ENCODE assay signal across 8 cellular contexts in the genomic region with DNA sequence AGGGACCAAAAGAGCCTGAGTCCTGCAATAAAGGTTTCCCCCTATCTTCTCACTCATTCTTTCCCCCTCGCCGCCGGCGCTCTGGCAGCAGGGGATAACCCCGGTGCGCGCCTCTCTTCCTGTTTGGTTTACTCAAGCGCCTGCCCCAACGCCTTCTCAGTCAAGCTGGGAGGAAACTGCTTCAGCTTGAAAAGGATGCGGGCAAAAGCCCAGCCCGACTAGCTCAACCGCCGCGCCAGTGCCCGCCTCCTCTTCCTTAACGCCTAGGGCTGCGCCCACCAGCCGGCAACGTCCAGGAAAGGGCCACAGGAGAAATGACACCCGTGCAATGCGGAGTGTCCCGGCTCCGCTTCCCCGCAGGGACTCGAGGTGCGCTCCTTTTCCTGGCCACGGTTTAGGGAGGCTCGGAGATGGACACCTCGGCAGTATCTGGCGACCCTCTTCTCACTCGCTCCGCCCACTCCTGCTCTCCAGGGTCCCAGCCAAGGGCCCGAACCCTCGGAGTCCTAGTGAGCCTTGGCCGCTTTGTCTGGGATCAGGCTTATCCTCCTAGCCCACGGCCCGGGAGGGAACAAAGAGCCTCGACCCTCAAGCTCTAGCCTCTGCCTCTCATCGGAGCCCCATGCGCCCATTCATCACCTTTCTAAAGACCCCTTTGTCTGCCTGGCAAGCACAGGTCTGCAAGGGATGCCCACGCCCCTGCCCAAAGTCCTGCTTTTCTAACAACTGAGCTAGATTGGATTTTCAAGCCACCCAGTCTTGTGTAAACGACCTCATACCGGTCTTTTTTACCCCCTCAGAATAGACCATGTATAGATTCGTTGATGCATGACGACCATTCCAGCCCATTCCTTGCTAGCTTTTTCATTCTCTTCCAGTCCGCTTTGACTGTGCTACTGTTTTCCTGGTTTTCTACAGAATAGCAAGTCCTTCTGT. TPM values are rescaled to one million over a fixed set of nuclear protein-coding genes. Genes with fewer than 3 reads are reported as not detected.
A peak's percentile ranks its signal among the peaks of the same experiment; 100 is the strongest.
DNase-seq lines count a peak whose midpoint lies in the region; ATAC-seq and TF ChIP-seq lines count a peak whose summit lies in the region.

No MANE protein-coding gene starts in this region.

- no peak for TF ChIP-seq EP300 in neural cell (conservative IDR thresholded peaks at IDR 0.05; ENCODE audit: poor library complexity, severe bottlenecking)

- H3K4me2 ChIP-seq in neural cell (ENCODE audit: low read length), result peak overlapping the region; percentile 35

- H3F3A ChIP-seq in neural cell (ENCODE audit: insufficient read depth, low read length, poor library complexity, severe bottlenecking), result no peaks in the 10 kb centered on the region

- H3K9me2 ChIP-seq in neural cell (ENCODE audit: insufficient read depth, low read length), result no peaks in the 10 kb centered on the region

- peak overlapping the region; percentile 62 for H3K27ac ChIP-seq in neural cell (ENCODE audit: low read length)

- no peaks in the 10 kb centered on the region for H3K9me3 ChIP-seq in NT2/D1 (ENCODE audit: insufficient read depth, low read length)
- H3K9me3 ChIP-seq in neural cell (ENCODE audit: low read length), result no peaks in the 10 kb centered on the region

- H3K4me1 ChIP-seq in NT2/D1 (ENCODE audit: insufficient read depth, insufficient read length), result no peaks in the 10 kb centered on the region

- H3K79me2 ChIP-seq in neural cell (replicated peaks; ENCODE audit: insufficient read depth, low read length), result peaks cover 45% of the 10 kb centered on the region

- H2AFZ ChIP-seq in neural cell (ENCODE audit: low read depth, low read length), result peak overlapping the region; percentile 81

- H4K20me1 ChIP-seq in neural cell (ENCODE audit: insufficient read depth), result no peaks in the 10 kb centered on the region

- peak overlapping the region; percentile 98 to 99 for H3K4me3 Mint-ChIP-seq in stimulated activated naive CD8-positive, alpha-beta T cell treated with anti-CD3 and anti-CD28 coated beads, Interleukin-15, amount 100 ng/mL, for 72 hours

- H3K27me3 ChIP-seq in NT2/D1 (ENCODE audit: insufficient read depth, insufficient read length) (peaks cover 52% of the 10 kb centered on the region), neural cell (ENCODE audit: insufficient read depth, low read depth, low read length) (no peaks in the 10 kb centered on the region)

- H3K4me3 ChIP-seq in AG09309 (ENCODE audit: control insufficient read depth, low read depth, low read length), result peak overlapping the region; percentile 35
- peak overlapping the region; percentile 60 for H3K4me3 ChIP-seq in NT2/D1 (ENCODE audit: insufficient read length, low read depth)
- peak overlapping the region; percentile 45 for H3K4me3 ChIP-seq in fibroblast of mammary gland (ENCODE audit: control insufficient read depth, low read depth, low read length)
- H3K4me3 ChIP-seq in neural cell (ENCODE audit: low read length), result peak overlapping the region; percentile 85

- peak; percentile 19 for TF ChIP-seq RAD21 in neural cell (conservative IDR thresholded peaks at IDR 0.05)

- H3K9ac ChIP-seq in NT2/D1 (ENCODE audit: insufficient read length, low read depth), result peak overlapping the region; percentile 56
- H3K9ac ChIP-seq in neural cell (ENCODE audit: low read length), result peak overlapping the region; percentile 80

- ATAC-seq in GM19043 (IDR thresholded peaks at IDR 0.05; ENCODE audit: low read depth, unreplicated experiment) (peak; percentile 28), HG03432 (IDR thresholded peaks at IDR 0.05; ENCODE audit: unreplicated experiment) (peak; percentile 48)
- peak; percentile 68 for ATAC-seq in stimulated activated naive CD8-positive, alpha-beta T cell treated with anti-CD3 and anti-CD28 coated beads, Interleukin-15, amount 100 ng/mL, for 72 hours

- peaks cover 0 to 3% of the 10 kb centered on the region in 2 donors for H3K9me3 Mint-ChIP-seq in stimulated activated naive CD8-positive, alpha-beta T cell treated with anti-CD3 and anti-CD28 coated beads, Interleukin-15, amount 100 ng/mL, for 72 hours

- H3K36me3 ChIP-seq in NT2/D1 (ENCODE audit: insufficient read depth, insufficient read length, low read length), result no peaks in the 10 kb centered on the region
- no peaks in the 10 kb centered on the region for H3K36me3 ChIP-seq in neural cell (ENCODE audit: insufficient read depth, low read length)

- H3K4me1 Mint-ChIP-seq in stimulated activated naive CD8-positive, alpha-beta T cell treated with anti-CD3 and anti-CD28 coated beads, Interleukin-15, amount 100 ng/mL, for 72 hours, result peaks cover 31% of the 10 kb centered on the region

- peak overlapping the region; percentile 98 to 99 for H3K27ac Mint-ChIP-seq in stimulated activated naive CD8-positive, alpha-beta T cell treated with anti-CD3 and anti-CD28 coated beads, Interleukin-15, amount 100 ng/mL, for 72 hours

- no peak for TF ChIP-seq CTCF in AG09309 (IDR thresholded peaks at IDR 0.05; ENCODE audit: control insufficient read depth, insufficient read depth, low read depth, low read length, missing control alignments)
- no peak for TF ChIP-seq CTCF in fibroblast of mammary gland (conservative IDR thresholded peaks at IDR 0.05; ENCODE audit: control insufficient read depth, insufficient read depth, low read depth, low read length)
- TF ChIP-seq CTCF in neural cell (IDR thresholded peaks at IDR 0.05; ENCODE audit: poor library complexity, severe bottlenecking), result no peak

- H3K27me3 Mint-ChIP-seq in stimulated activated naive CD8-positive, alpha-beta T cell treated with anti-CD3 and anti-CD28 coated beads, Interleukin-15, amount 100 ng/mL, for 72 hours, result no peaks in the 10 kb centered on the region

- DNase-seq in AG09309 (ENCODE audit: low read depth), result no peak
- no peak for DNase-seq in NT2/D1 (ENCODE audit: low read depth, low spot score)
- DNase-seq in activated T-cell treated with anti-CD3 and anti-CD28 coated beads for 4 hours, result peak; percentile 85
- peak; percentile 43 for DNase-seq in fibroblast of mammary gland (ENCODE audit: low read depth)
- DNase-seq in stimulated activated naive CD8-positive, alpha-beta T cell treated with anti-CD3 and anti-CD28 coated beads, Interleukin-15, amount 100 ng/mL, for 72 hours, result peak; percentile 90 to 97

TF ChIP-seq in neural cell, 6 proteins besides CTCF, POLR2A, EP300 and RAD21:
- TF ChIP-seq POLR2AphosphoS5 (IDR thresholded peaks at IDR 0.05) (peak; percentile 8), EZH2 (IDR thresholded peaks at IDR 0.05; ENCODE audit: borderline replicate concordance, insufficient read depth, low read length, poor library complexity, severe bottlenecking) (no peak)

RNA-seq across cellular contexts. Expression of gene ST8SIA4, which starts 2.0 kb away (rescaled TPM):
- 14.9 and 15.6 TPM in 2 replicates for polyA plus RNA-seq in neural cell
- 43.6 and 52.6 TPM in 2 replicates for polyA minus RNA-seq in neural cell

Comparison
In these comparisons a context has a peak if more than half of its experiments do, and no peak if none do; other contexts are left out.
1. DNase-seq: peak in activated T-cell treated with anti-CD3 and anti-CD28 coated beads for 4 hours (single experiment), fibroblast of mammary gland (single experiment) and stimulated activated naive CD8-positive, alpha-beta T cell treated with anti-CD3 and anti-CD28 coated beads, Interleukin-15, amount 100 ng/mL, for 72 hours (2 of 2); none in AG09309 (single experiment) and NT2/D1 (single experiment).
2. H3K4me3 ChIP-seq: peak in every context shown above with its lines; median percentile 85 in neural cell; 60 in NT2/D1; 45 in fibroblast of mammary gland; 35 in AG09309.
3. Peak in every context shown above with its lines, with median percentiles within 50 percentile points of each other: ATAC-seq.